ENCODE assay signal across 1 cellular context in genomic region chr17:17082878-17083277, GRCh38.
TF ChIP-seq lines count a peak whose summit lies in the region.

No MANE protein-coding gene starts in this region.

TF ChIP-seq in GM23338, 12 proteins besides CTCF, POLR2A, EP300 and RAD21:
- no peak for TF ChIP-seq ZNF462 (CRISPR knock-in tag; IDR thresholded peaks at IDR 0.05)
- no peak for TF ChIP-seq EZH2phosphoT487 (IDR thresholded peaks at IDR 0.05; ENCODE audit: unreplicated experiment)
TF ChIP-seq in GM23338: peak in this region for 0.
